Comparison of ENCODE assay signal across 8 cellular contexts in genomic region chr17:61863801-61864126, GRCh38. TPM values are rescaled to one million over a fixed set of nuclear protein-coding genes. Genes with fewer than 3 reads are reported as not detected.
DNase-seq lines count a peak whose midpoint lies in the region; TF ChIP-seq lines count a peak whose summit lies in the region.

No MANE protein-coding gene starts in this region.

- no peak for TF ChIP-seq EP300 in ovary (IDR thresholded peaks at IDR 0.05)

- no peaks in the 10 kb centered on the region for H3K9me3 ChIP-seq in GM23248 (ENCODE audit: low read depth)
- H3K9me3 ChIP-seq in PC-9 (ENCODE audit: insufficient read depth, low read depth) = no peaks in the 10 kb centered on the region
- H3K9me3 ChIP-seq in esophagus squamous epithelium = no peaks in the 10 kb centered on the region
- no peaks in the 10 kb centered on the region for H3K9me3 ChIP-seq in ovary

- no peak for DNase-seq in Calu3
- no peak for DNase-seq in GM23248
- DNase-seq in PC-9 = no peak
- no peak for DNase-seq in esophagus squamous epithelium (lab: John Stamatoyannopoulos, UW)
- no peak for DNase-seq in ovary
- DNase-seq in NCI-H2227 (lab: John Stamatoyannopoulos, UW; ENCODE audit: unreplicated experiment) = no peak
- DNase-seq in cerebellar cortex (ENCODE audit: low spot score) = no peak
- DNase-seq in iPS-NIHi11 (ENCODE audit: low spot score) = no peak

- H3K36me3 Mint-ChIP-seq in Calu3 (ENCODE audit: insufficient read depth, unreplicated experiment) = peaks cover 21% of the 10 kb centered on the region

- H4K20me1 ChIP-seq in GM23248 (ENCODE audit: insufficient read depth) (no peaks in the 10 kb centered on the region), PC-9 (ENCODE audit: insufficient read depth) (no peaks in the 10 kb centered on the region)

- POLR2A ChIA-PET in PC-9 (lab: Charles Lee; ENCODE audit: unreplicated experiment) = interaction anchor here (0.6 to 0.7 kb wide), 6 partner anchors 14 to 1758 kb away, joined by 3 to 12 read pairs (median 4); no protein-coding TSS in a partner anchor

- peak overlapping the region; percentile 89 for H3K9ac ChIP-seq in GM23248

- in situ Hi-C loops in GM23248 (cut with MboI) = no loop called here

- CTCF ChIA-PET in Calu3 (lab: Charles Lee) = interaction anchor here (0.6 to 2.3 kb wide), 2 partner anchors 22 to 246 kb away, joined by 4 to 25 read pairs; no protein-coding TSS in a partner anchor
- CTCF ChIA-PET in PC-9 (lab: Charles Lee) = interaction anchor here (0.6 to 0.7 kb wide), 3 partner anchors 48 to 316 kb away, joined by 3 to 4 read pairs (median 4); no protein-coding TSS in a partner anchor

- no peak for TF ChIP-seq CTCF in Calu3 (IDR thresholded peaks at IDR 0.05; ENCODE audit: unreplicated experiment)
- no peak for TF ChIP-seq CTCF in PC-9 (conservative IDR thresholded peaks at IDR 0.05)
- no peak for TF ChIP-seq CTCF in esophagus squamous epithelium (IDR thresholded peaks at IDR 0.05)
- no peak for TF ChIP-seq CTCF in ovary (IDR thresholded peaks at IDR 0.05)

- peaks cover 18% of the 10 kb centered on the region for H3K4me1 ChIP-seq in GM23248 (ENCODE audit: insufficient read depth)
- H3K4me1 ChIP-seq in PC-9 (replicated peaks; ENCODE audit: insufficient read depth) = peaks cover 30% of the 10 kb centered on the region
- peaks cover 3 to 25% (median 5%) of the 10 kb centered on the region in 3 donors for H3K4me1 ChIP-seq in esophagus squamous epithelium
- peaks cover 2% of the 10 kb centered on the region for H3K4me1 ChIP-seq in ovary (ENCODE audit: insufficient read depth)

- intact Hi-C loops in Calu3 (cut with micrococcal nuclease; ENCODE audit: unreplicated experiment) = no loop called here
- intact Hi-C loops in PC-9 (cut with micrococcal nuclease; ENCODE audit: unreplicated experiment) = loop anchor here (10.0 kb wide), 1 partner anchor 201 kb away; the partner anchor contains the start of gene MED13
- intact Hi-C loops in esophagus squamous epithelium (cut with DNase I) = no loop called here
- intact Hi-C loops in ovary (cut with DNase I) = no loop called here

- H3K27me3 Mint-ChIP-seq in Calu3 (ENCODE audit: unreplicated experiment) = no peaks in the 10 kb centered on the region

- H3K27ac Mint-ChIP-seq in Calu3 (ENCODE audit: unreplicated experiment) = peak overlapping the region; percentile 88

- peaks cover 17% of the 10 kb centered on the region for H3F3A ChIP-seq in GM23248 (ENCODE audit: insufficient read depth)
- peaks cover 29% of the 10 kb centered on the region for H3F3A ChIP-seq in PC-9 (ENCODE audit: insufficient read depth, low read depth)

- H2AFZ ChIP-seq in GM23248 (peak overlapping the region; percentile 95), PC-9 (peak overlapping the region; percentile 98)

- WGBS in GM23248 (ENCODE audit: low coverage in 1 of 2, low lambda C conversion rate in 2 of 2, missing lambda C conversion rate in 2 of 2), 2 experiments = 1 to 2% methylated on average over 8 of the region's 8 CpGs
- WGBS in esophagus squamous epithelium, 2 donors = 2 to 6% methylated on average over 8 of the region's 8 CpGs
- 1% methylated on average over 8 of the region's 8 CpGs for WGBS in ovary, 3 donors

- H3K27me3 ChIP-seq in GM23248 (replicated peaks; ENCODE audit: insufficient read depth) (no peaks in the 10 kb centered on the region), PC-9 (ENCODE audit: insufficient read depth, low read depth) (no peaks in the 10 kb centered on the region), esophagus squamous epithelium (no peaks in the 10 kb centered on the region), ovary (no peaks in the 10 kb centered on the region)

- H3K4me2 ChIP-seq in GM23248 (ENCODE audit: unreplicated experiment) (peak overlapping the region; percentile 96), PC-9 (peak overlapping the region; percentile 95)

- no peak for TF ChIP-seq POLR2A in esophagus squamous epithelium (IDR thresholded peaks at IDR 0.05)
- no peak for TF ChIP-seq POLR2A in ovary (IDR thresholded peaks at IDR 0.05)

- H3K4me3 Mint-ChIP-seq in Calu3 (ENCODE audit: low read depth, unreplicated experiment) = peak overlapping the region; percentile 83

- peak overlapping the region; percentile 97 for H3K4me3 ChIP-seq in GM23248
- peak overlapping the region; percentile 83 for H3K4me3 ChIP-seq in PC-9
- peak overlapping the region; percentile 65 to 91 (median 76) for H3K4me3 ChIP-seq in esophagus squamous epithelium
- H3K4me3 ChIP-seq in ovary = peak overlapping the region; percentile 62

- BruUV-seq in Calu3 (replicated peaks; lab: Mats Ljungman, UMichigan) = no TSS peak
- no TSS peak for BruUV-seq in PC-9 (replicated peaks; lab: Mats Ljungman, UMichigan)

- H3K4me1 Mint-ChIP-seq in Calu3 (ENCODE audit: low read depth, unreplicated experiment) = peaks cover 9% of the 10 kb centered on the region

- H3K9me2 ChIP-seq in GM23248 (ENCODE audit: insufficient read depth) = no peaks in the 10 kb centered on the region
- no peaks in the 10 kb centered on the region for H3K9me2 ChIP-seq in PC-9 (ENCODE audit: insufficient read depth)

- no peaks in the 10 kb centered on the region for H3K9me3 Mint-ChIP-seq in Calu3 (ENCODE audit: low read depth, unreplicated experiment)

- peaks cover 18% of the 10 kb centered on the region for H3K79me2 ChIP-seq in GM23248 (ENCODE audit: insufficient read depth)
- peaks cover 29% of the 10 kb centered on the region for H3K79me2 ChIP-seq in PC-9 (ENCODE audit: low read depth)

- peak overlapping the region; percentile 78 for H3K27ac ChIP-seq in GM23248
- peak overlapping the region; percentile 50 for H3K27ac ChIP-seq in PC-9
- peak overlapping the region; percentile 84 to 95 (median 92) for H3K27ac ChIP-seq in esophagus squamous epithelium
- H3K27ac ChIP-seq in ovary = peak overlapping the region; percentile 62 to 75

- H3K36me3 ChIP-seq in GM23248 (ENCODE audit: low read depth) = peaks cover 1% of the 10 kb centered on the region; the same call in 1 of the 2 replicates
- H3K36me3 ChIP-seq in PC-9 (ENCODE audit: low read depth) = 0 out of 2 replicates have a peak, but pooled peaks cover 8% of the 10 kb centered on the region
- H3K36me3 ChIP-seq in esophagus squamous epithelium = peaks cover 0 to 26% (median 4%) of the 10 kb centered on the region in 3 donors
- no peaks in the 10 kb centered on the region for H3K36me3 ChIP-seq in ovary

RNA-seq across cellular contexts. Expression of gene BRIP1, which starts 0.4 kb away (rescaled TPM):
- total RNA-seq in Calu3 (2022) (10.3 and 12.3 TPM in 2 replicates), PC-9 (2021) (14.4 and 16.0 TPM in 2 replicates), esophagus squamous epithelium (1 to 10 TPM; 1.6 to 7.0 (median 3.2) TPM), ovary (1 to 10 TPM in 5 of 7 donors, under 1 TPM in 2; 0.11 to 2.3 (median 1.3) TPM)
- total RNA-seq in GM23248 (2014; rRNA removed; shearing (Covaris generic)) = 4.0 and 5.8 TPM in 2 replicates
- polyA plus RNA-seq in GM23248 (2016; fragmentation: Nextera tagmentation; extraction: Ambion mirVana) (1.8 and 2.2 TPM in 2 replicates), ovary (under 1 TPM; 0.67 to 0.83 TPM)
